ENCODE assay signal across 15 cellular contexts in genomic region chr2:180222642-180223041, GRCh38.
A peak's percentile ranks its signal among the peaks of the same experiment; 100 is the strongest.
DNase-seq lines count a peak whose midpoint lies in the region; ATAC-seq, FAIRE-seq and TF ChIP-seq lines count a peak whose summit lies in the region.
"Had no signal": no experiment of that assay in that cellular context is flagged by ENCODE, and none has a peak within 500 bp of the region (broad histone marks: within the 10 kb centered on the region; RNA-seq: fewer than 3 reads in every experiment).

No MANE protein-coding gene starts in this region.

- intact Hi-C loops in Right ventricle myocardium inferior (cut with DNase I), result no loop called here
- intact Hi-C loops in left ventricle myocardium inferior (cut with micrococcal nuclease), result no loop called here
- intact Hi-C loops in right cardiac atrium (cut with DNase I), result no loop called here
- intact Hi-C loops in aorta (cut with DNase I), result no loop called here

- no peak overlapping the region for H3K4me3 ChIP-seq in left ventricle myocardium inferior
- no peak overlapping the region for H3K4me3 ChIP-seq in astrocyte (ENCODE audit: insufficient read depth, low read depth, low read length)
- H3K4me3 ChIP-seq in right cardiac atrium (ENCODE audit: low read length), result no peak overlapping the region
- no peak overlapping the region for H3K4me3 ChIP-seq in aorta (ENCODE audit: low read length in 2 of 2)
- H3K4me3 ChIP-seq: GM12878, lung, Peyer's patch, spleen had no signal

- no peak overlapping the region for H2AFZ ChIP-seq in astrocyte (ENCODE audit: low read depth, low read length)

- H3K4me1 Mint-ChIP-seq in astrocyte (ENCODE audit: low read depth, unreplicated experiment), result no peaks in the 10 kb centered on the region

- no peak overlapping the region for H3K4me3 Mint-ChIP-seq in astrocyte (ENCODE audit: unreplicated experiment)

- H3K9me3 Mint-ChIP-seq in astrocyte (ENCODE audit: unreplicated experiment), result peaks cover 5% of the 10 kb centered on the region

- H3K27ac ChIP-seq in left ventricle myocardium inferior (replicated peaks), result no peak overlapping the region
- no peak overlapping the region for H3K27ac ChIP-seq in astrocyte (ENCODE audit: low read depth, low read length)
- no peak overlapping the region for H3K27ac ChIP-seq in right cardiac atrium (ENCODE audit: low read length)
- H3K27ac ChIP-seq in aorta (ENCODE audit: low read depth in 1 of 2, low read length in 2 of 2), result no peak overlapping the region
- H3K27ac ChIP-seq: Peyer's patch, spleen had no signal

- WGBS in right cardiac atrium, result 43% methylated on average over 1 of the region's 1 CpG
- WGBS in aorta, 2 donors, result 42 to 51% methylated on average over 1 of the region's 1 CpG

- no peak overlapping the region for H3K9ac ChIP-seq in astrocyte (ENCODE audit: low read length)

- H3K27me3 Mint-ChIP-seq in astrocyte (ENCODE audit: low read depth, unreplicated experiment), result no peaks in the 10 kb centered on the region

- no peaks in the 10 kb centered on the region for H3K36me3 Mint-ChIP-seq in astrocyte (ENCODE audit: low read depth, unreplicated experiment)

- H3K27me3 ChIP-seq in left ventricle myocardium inferior (ENCODE audit: low read depth) (no peaks in the 10 kb centered on the region), astrocyte (ENCODE audit: insufficient read depth, low read length) (no peaks in the 10 kb centered on the region), right cardiac atrium (ENCODE audit: control insufficient read depth, insufficient read depth) (no peaks in the 10 kb centered on the region), aorta (ENCODE audit: control insufficient read depth in 1 of 2, insufficient read depth in 2 of 2, low read length in 1 of 2) (no peaks in the 10 kb centered on the region)
- H3K27me3 ChIP-seq: Peyer's patch, spleen had no signal

- no peak overlapping the region for H3K27ac Mint-ChIP-seq in astrocyte (ENCODE audit: unreplicated experiment)

- H4K20me1 ChIP-seq in astrocyte (ENCODE audit: insufficient read depth, low read length), result no peaks in the 10 kb centered on the region

- ATAC-seq in Right ventricle myocardium inferior (peak; percentile 90), right cardiac atrium (peak; percentile 86 to 92), aorta (ENCODE audit: low FRiP score) (peak; percentile 76)
- ATAC-seq: activated CD4-positive, CD25-positive, alpha-beta regulatory T cell treated with anti-CD3 and anti-CD28 coated beads, Interleukin-2, amount 50 U/mL, for 24 hours; GM12878 had no signal

- DNase-seq in Right ventricle myocardium inferior (ENCODE audit: missing footprints) (no peak), left ventricle myocardium inferior (no peak), astrocyte (ENCODE audit: low read depth) (peak; percentile 91), right cardiac atrium (peak in 2 of 3 donors; percentile 13 to 30), aorta (no peak), germinal center (ENCODE audit: low spot score) (no peak), retina (no peak), foreskin melanocyte (no peak)
- DNase-seq: activated gamma-delta T cell, AML-193, Peyer's patch, spleen had no signal

- H3K36me3 ChIP-seq in left ventricle myocardium inferior (no peaks in the 10 kb centered on the region), astrocyte (ENCODE audit: insufficient read depth, low read length) (no peaks in the 10 kb centered on the region), aorta (ENCODE audit: control insufficient read depth in 1 of 2, insufficient read depth in 2 of 2, low read length in 1 of 2) (no peaks in the 10 kb centered on the region)
- H3K36me3 ChIP-seq: Peyer's patch, spleen had no signal

- H3K9me3 ChIP-seq in left ventricle myocardium inferior (replicated peaks), result peaks cover 24% of the 10 kb centered on the region
- peaks cover 7% of the 10 kb centered on the region for H3K9me3 ChIP-seq in astrocyte (ENCODE audit: insufficient read depth, low read depth, low read length)
- peaks cover 2% of the 10 kb centered on the region for H3K9me3 ChIP-seq in right cardiac atrium (ENCODE audit: control insufficient read depth, low read length)
- no peaks in the 10 kb centered on the region for H3K9me3 ChIP-seq in aorta (ENCODE audit: control insufficient read depth, low read length)
- H3K9me3 ChIP-seq: Peyer's patch had no signal

- H3K4me2 ChIP-seq in astrocyte (ENCODE audit: low read length), result no peak overlapping the region

- H3K79me2 ChIP-seq in astrocyte (ENCODE audit: insufficient read depth, low read length), result no peaks in the 10 kb centered on the region

- H3K4me1 ChIP-seq in left ventricle myocardium inferior, result no peaks in the 10 kb centered on the region
- H3K4me1 ChIP-seq in astrocyte (ENCODE audit: insufficient read depth, low read length), result no peaks in the 10 kb centered on the region
- H3K4me1 ChIP-seq in right cardiac atrium (ENCODE audit: control insufficient read depth, insufficient read depth, low read length), result no peaks in the 10 kb centered on the region
- no peaks in the 10 kb centered on the region for H3K4me1 ChIP-seq in aorta (ENCODE audit: control insufficient read depth in 1 of 2, insufficient read depth in 2 of 2, low read length in 2 of 2)
- H3K4me1 ChIP-seq: Peyer's patch, spleen had no signal

- TF ChIP-seq CTCF in left ventricle myocardium inferior (IDR thresholded peaks at IDR 0.05; ENCODE audit: borderline replicate concordance) (no peak), astrocyte (IDR thresholded peaks at IDR 0.05; ENCODE audit: insufficient read depth, low read depth, low read length) (no peak)

- no peak for FAIRE-seq in astrocyte (lab: Jason Lieb, UNC)
- FAIRE-seq: GM12878 had no signal

Comparison
In these comparisons a context has a peak if more than half of its experiments do, and no peak if none do; other contexts are left out.
1. DNase-seq: peak in astrocyte (single experiment) and right cardiac atrium (2 of 3); none in Right ventricle myocardium inferior (single experiment), left ventricle myocardium inferior (single experiment), aorta (0 of 2), germinal center (single experiment), retina (single experiment) and foreskin melanocyte (single experiment).
2. Peak in every context shown above with its lines, with median percentiles within 50 percentile points of each other: ATAC-seq.